ENCODE assay signal across 9 cellular contexts in genomic region chr11:118565062-118565461, GRCh38. TPM values are rescaled to one million over a fixed set of nuclear protein-coding genes. Genes with fewer than 3 reads are reported as not detected.
DNase-seq lines count a peak whose midpoint lies in the region; ATAC-seq and TF ChIP-seq lines count a peak whose summit lies in the region.
"Had no signal": no experiment of that assay in that cellular context is flagged by ENCODE, and none has a peak within 500 bp of the region (broad histone marks: within the 10 kb centered on the region; RNA-seq: fewer than 3 reads in every experiment).

No MANE protein-coding gene starts in this region.

- peaks cover 12 to 15% of the 10 kb centered on the region in 2 experiments for H3K79me1 ChIP-seq in IMR-90 (ENCODE audit: low read depth in 1 of 2, low read length in 2 of 2)

- no peak overlapping the region for H3K23ac ChIP-seq in IMR-90 (ENCODE audit: low read depth, low read length)

- no peaks in the 10 kb centered on the region for H3K36me3 Mint-ChIP-seq in dendritic cell treated with granulocyte-macrophage colony-stimulating factor and Interleukin-4, amounts not matched to agents 40 ng/mL and 50 ng/mL, for 4 days (ENCODE audit: low read depth)
- peaks cover 0 to 12% (median 0%) of the 10 kb centered on the region in 3 donors for H3K36me3 Mint-ChIP-seq in naive thymus-derived CD8-positive, alpha-beta T cell

- no peak for TF ChIP-seq RAD21 in IMR-90 (IDR thresholded peaks at IDR 0.05; ENCODE audit: low read length)

- H4K20me1 ChIP-seq in IMR-90 (ENCODE audit: insufficient read depth, low read length): no peaks in the 10 kb centered on the region

- 13% methylated on average over 1 of the region's 5 CpGs; no CpG with 5 or more reads in 1 of the 2 experiments for WGBS in IMR-90 (ENCODE audit: extremely low coverage in 2 of 2, insufficient read length in 1 of 2), 2 experiments

- peak overlapping the region; percentile 85 for H3K27ac Mint-ChIP-seq in dendritic cell treated with granulocyte-macrophage colony-stimulating factor and Interleukin-4, amounts not matched to agents 40 ng/mL and 50 ng/mL, for 4 days
- peak overlapping the region in 9 of 10 donors; percentile 20 to 95 (median 87) for H3K27ac Mint-ChIP-seq in naive thymus-derived CD8-positive, alpha-beta T cell

- no peak for DNase-seq in AG04449 (ENCODE audit: low read depth, low spot score)
- no peak for DNase-seq in IMR-90
- DNase-seq in naive thymus-derived CD8-positive, alpha-beta T cell: no peak
- no peak for DNase-seq in stimulated activated CD4-positive, alpha-beta T cell treated with anti-CD3 and anti-CD28 coated beads, Interleukin-2, amount 100 ng/mL, for 48 hours
- DNase-seq in SW480 (ENCODE audit: low spot score): no peak
- no peak for DNase-seq in RPMI8226
- DNase-seq in H4 (ENCODE audit: low spot score): no peak

- POLR2A ChIA-PET in AG04449 (lab: Yijun Ruan, JAX) (no interaction called here), IMR-90 (lab: Charles Lee; ENCODE audit: unreplicated experiment) (no interaction called here)
- POLR2A ChIA-PET in naive thymus-derived CD8-positive, alpha-beta T cell (lab: Charles Lee): no interaction called here

- dilution Hi-C loops in IMR-90 (cut with HindIII; ENCODE audit: low sequenced_read_pairs, unreplicated experiment): no loop called here

- no peaks in the 10 kb centered on the region for H3K27me3 Mint-ChIP-seq in dendritic cell treated with granulocyte-macrophage colony-stimulating factor and Interleukin-4, amounts not matched to agents 40 ng/mL and 50 ng/mL, for 4 days
- no peaks in the 10 kb centered on the region for H3K27me3 Mint-ChIP-seq in naive thymus-derived CD8-positive, alpha-beta T cell

- no peaks in the 10 kb centered on the region for H3K27me3 ChIP-seq in IMR-90 (ENCODE audit: control insufficient read depth, insufficient read depth, low read length)
- H3K27me3 ChIP-seq: neutrophil had no signal

- H2AK9ac ChIP-seq in IMR-90 (replicated peaks; ENCODE audit: low read depth, low read length, poor library complexity): peak overlapping the region; percentile 25

- CTCF ChIA-PET in AG04449 (lab: Yijun Ruan, JAX) (interaction anchor here (0.7 kb wide), 1 partner anchor 166 kb away, joined by 3 read pairs; no protein-coding TSS in a partner anchor), IMR-90 (lab: Yijun Ruan, JAX) (no interaction called here)

- peak overlapping the region; percentile 26 for H2AFZ ChIP-seq in IMR-90 (replicated peaks; ENCODE audit: low read length, poor library complexity)

- 0 out of 2 replicates have a peak overlapping the region, but pooled peaks have one; percentile 39 for H3K14ac ChIP-seq in IMR-90 (replicated peaks; ENCODE audit: low read depth, low read length)

- H3K27ac ChIP-seq in IMR-90 (ENCODE audit: insufficient read depth, low read length): no peak overlapping the region

- no peak for TF ChIP-seq POLR2A in IMR-90 (IDR thresholded peaks at IDR 0.05; ENCODE audit: low read depth, low read length)

- H3K56ac ChIP-seq in IMR-90 (ENCODE audit: extremely low read depth, insufficient read depth, low read length): no peak overlapping the region

- peak overlapping the region; percentile 69 for H3K4me3 ChIP-seq in AG04449 (ENCODE audit: low read depth, low read length)
- H3K4me3 ChIP-seq in IMR-90 (ENCODE audit: insufficient read depth, low read depth, low read length): no peak overlapping the region

- no peaks in the 10 kb centered on the region; the same call in 1 of the 2 replicates for H3K36me3 ChIP-seq in IMR-90 (ENCODE audit: control insufficient read depth, insufficient read depth, low read length)

- ATAC-seq in IMR-90 (ENCODE audit: low read depth): no peak
- ATAC-seq in naive thymus-derived CD8-positive, alpha-beta T cell: no peak

- peak overlapping the region; percentile 3; the same call in 1 of the 2 replicates for H2AK5ac ChIP-seq in IMR-90 (ENCODE audit: low read depth, low read length)

- peaks cover 10% of the 10 kb centered on the region for H3K9me1 ChIP-seq in IMR-90 (ENCODE audit: insufficient read depth, low read length)

- peaks cover 2% of the 10 kb centered on the region; the same call in 1 of the 2 replicates for H3K4me1 ChIP-seq in IMR-90 (ENCODE audit: control insufficient read depth, insufficient read depth, low read length)

- H4K91ac ChIP-seq in IMR-90 (ENCODE audit: insufficient read depth, low read depth, low read length): no peak overlapping the region

- H4K5ac ChIP-seq in IMR-90 (ENCODE audit: low read depth, low read length): no peak overlapping the region

- no peak overlapping the region for H2BK20ac ChIP-seq in IMR-90 (ENCODE audit: low read depth, low read length)

- BruUV-seq in IMR-90 (replicated peaks; lab: Mats Ljungman, UMichigan): no TSS peak

- H3K4me2 ChIP-seq in IMR-90 (ENCODE audit: low read depth, low read length): peak overlapping the region; percentile 69

- H2BK15ac ChIP-seq in IMR-90 (ENCODE audit: low read depth, low read length): no peak overlapping the region

- no peak overlapping the region for H2BK5ac ChIP-seq in IMR-90 (ENCODE audit: low read depth, low read length, poor library complexity, severe bottlenecking)

- H4K8ac ChIP-seq in IMR-90 (ENCODE audit: low read depth in 2 of 2, low read length in 2 of 2): peak overlapping the region; percentile 72 to 74; a peak in 2 of 4 replicates

- peak overlapping the region; percentile 32; the same call in 1 of the 2 replicates for H3K9ac ChIP-seq in IMR-90 (ENCODE audit: low read depth, low read length)

- peaks cover 20% of the 10 kb centered on the region for H3K4me1 Mint-ChIP-seq in dendritic cell treated with granulocyte-macrophage colony-stimulating factor and Interleukin-4, amounts not matched to agents 40 ng/mL and 50 ng/mL, for 4 days (ENCODE audit: low read depth)
- H3K4me1 Mint-ChIP-seq in naive thymus-derived CD8-positive, alpha-beta T cell: peaks cover 12 to 33% (median 23%) of the 10 kb centered on the region in 4 donors

- TF ChIP-seq CTCF in AG04449 (IDR thresholded peaks at IDR 0.05; ENCODE audit: insufficient read depth, low read length, missing control alignments) (no peak), IMR-90 (conservative IDR thresholded peaks at IDR 0.05; ENCODE audit: low read depth, low read length) (no peak)

- H3K4me3 Mint-ChIP-seq in dendritic cell treated with granulocyte-macrophage colony-stimulating factor and Interleukin-4, amounts not matched to agents 40 ng/mL and 50 ng/mL, for 4 days: peak overlapping the region; percentile 53
- H3K4me3 Mint-ChIP-seq in naive thymus-derived CD8-positive, alpha-beta T cell: peak overlapping the region; percentile 55 to 91 (median 74)

- intact Hi-C loops in IMR-90 (cut with micrococcal nuclease): loop anchor here (5.0 kb wide), 3 partner anchors 368 to 1793 kb away; partner anchors contain the start of gene BUD13
- intact Hi-C loops in dendritic cell treated with granulocyte-macrophage colony-stimulating factor and Interleukin-4, amounts not matched to agents 40 ng/mL and 50 ng/mL, for 4 days (cut with micrococcal nuclease): no loop called here

- in situ Hi-C loops in IMR-90 (cut with MboI; ENCODE audit: low sequenced_read_pairs): no loop called here

- H3K9me3 ChIP-seq in IMR-90 (ENCODE audit: control insufficient read depth, insufficient read depth, low read length): no peaks in the 10 kb centered on the region
- H3K9me3 ChIP-seq: neutrophil had no signal

- H3K9me3 Mint-ChIP-seq in dendritic cell treated with granulocyte-macrophage colony-stimulating factor and Interleukin-4, amounts not matched to agents 40 ng/mL and 50 ng/mL, for 4 days: no peaks in the 10 kb centered on the region
- no peaks in the 10 kb centered on the region for H3K9me3 Mint-ChIP-seq in naive thymus-derived CD8-positive, alpha-beta T cell

- H3K4ac ChIP-seq in IMR-90 (ENCODE audit: low read depth, low read length): 0 out of 2 replicates have a peak overlapping the region, but pooled peaks have one; percentile 30

- no peak overlapping the region for H2BK120ac ChIP-seq in IMR-90 (ENCODE audit: low read depth, low read length)

- H3K18ac ChIP-seq in IMR-90 (ENCODE audit: low read depth, low read length): no peak overlapping the region

RNA-seq across cellular contexts. Expression of gene IFT46, which starts 0.7 kb away (rescaled TPM):
- 45.5 and 46.2 TPM in 2 replicates for total RNA-seq in IMR-90 (2012; rRNA removed)
- 27.7 and 30.1 TPM in 2 replicates for polyA plus RNA-seq in IMR-90 (2012; rRNA removed)
- polyA plus RNA-seq in IMR-90 (2012; cell fraction: cytosol; rRNA removed): 11.6 and 13.5 TPM in 2 replicates
- 16.9 and 37.4 TPM in 2 replicates for polyA plus RNA-seq in IMR-90 (2012; cell fraction: nucleus; rRNA removed; ENCODE audit: low replicate concordance)
- total RNA-seq in naive thymus-derived CD8-positive, alpha-beta T cell: 10 to 100 TPM; 14.9 to 15.6 TPM
- 1 to 10 TPM; 6.7 to 8.3 (median 6.7) TPM for polyA plus RNA-seq in naive thymus-derived CD8-positive, alpha-beta T cell
- total RNA-seq in H4 (2014; rRNA removed; shearing (Covaris generic)): 48.3 and 61.1 TPM in 2 replicates

RNA-seq across cellular contexts. Expression of gene ARCN1, which starts 7.1 kb away (rescaled TPM):
- total RNA-seq in IMR-90 (2012; rRNA removed): 148 and 176 TPM in 2 replicates
- 212 and 215 TPM in 2 replicates for polyA plus RNA-seq in IMR-90 (2012; rRNA removed)
- polyA plus RNA-seq in IMR-90 (2012; cell fraction: cytosol; rRNA removed): 47.6 and 72.9 TPM in 2 replicates
- polyA plus RNA-seq in IMR-90 (2012; cell fraction: nucleus; rRNA removed; ENCODE audit: low replicate concordance): 17.0 and 104 TPM in 2 replicates
- 100 to 1,000 TPM; 106 to 118 TPM for total RNA-seq in naive thymus-derived CD8-positive, alpha-beta T cell
- 100 to 1,000 TPM; 121 to 138 (median 130) TPM for polyA plus RNA-seq in naive thymus-derived CD8-positive, alpha-beta T cell
- 126 and 172 TPM in 2 replicates for total RNA-seq in H4 (2014; rRNA removed; shearing (Covaris generic))

RNA-seq across cellular contexts. Expression of gene TMEM25, which starts 34.1 kb away (rescaled TPM):
- total RNA-seq in IMR-90 (2012; rRNA removed): 14.0 and 14.2 TPM in 2 replicates
- polyA plus RNA-seq in IMR-90 (2012; rRNA removed): 37.1 and 41.7 TPM in 2 replicates
- 19.5 and 40.7 TPM in 2 replicates for polyA plus RNA-seq in IMR-90 (2012; cell fraction: cytosol; rRNA removed)
- polyA plus RNA-seq in IMR-90 (2012; cell fraction: nucleus; rRNA removed; ENCODE audit: low replicate concordance): 67.7 and 134 TPM in 2 replicates
- 10 to 100 TPM; 30.4 to 31.0 TPM for total RNA-seq in naive thymus-derived CD8-positive, alpha-beta T cell
- polyA plus RNA-seq in naive thymus-derived CD8-positive, alpha-beta T cell: 10 to 100 TPM; 14.6 to 26.4 (median 15.0) TPM
- total RNA-seq in H4 (2014; rRNA removed; shearing (Covaris generic)): 8.9 and 13.8 TPM in 2 replicates

RNA-seq across cellular contexts. Expression of gene TTC36, which starts 37.8 kb away (rescaled TPM):
- total RNA-seq in IMR-90 (2012; rRNA removed): not detected in 2 replicates
- polyA plus RNA-seq in IMR-90 (2012; rRNA removed): not detected in 2 replicates
- 0.21 TPM in 1 of 2 replicates, not detected in the other for polyA plus RNA-seq in IMR-90 (2012; cell fraction: cytosol; rRNA removed)
- polyA plus RNA-seq in IMR-90 (2012; cell fraction: nucleus; rRNA removed; ENCODE audit: low replicate concordance): 0.13 and 1.5 TPM in 2 replicates
- 1 to 10 TPM in 1 of 2 experiments, under 1 TPM in 1; 0.69 to 2.0 TPM for total RNA-seq in naive thymus-derived CD8-positive, alpha-beta T cell
- polyA plus RNA-seq in naive thymus-derived CD8-positive, alpha-beta T cell: under 1 TPM; 0.19 to 0.41 (median 0.39) TPM
- 0.19 TPM in 1 of 2 replicates, not detected in the other for total RNA-seq in H4 (2014; rRNA removed; shearing (Covaris generic))

RNA-seq across cellular contexts. Expression of gene PHLDB1, which starts 42.4 kb away (rescaled TPM):
- total RNA-seq in IMR-90 (2012; rRNA removed): 40.0 and 41.7 TPM in 2 replicates
- 90.4 and 96.4 TPM in 2 replicates for polyA plus RNA-seq in IMR-90 (2012; rRNA removed)
- polyA plus RNA-seq in IMR-90 (2012; cell fraction: cytosol; rRNA removed): 60.4 and 83.0 TPM in 2 replicates
- polyA plus RNA-seq in IMR-90 (2012; cell fraction: nucleus; rRNA removed; ENCODE audit: low replicate concordance): 350 and 414 TPM in 2 replicates
- 1 to 10 TPM; 3.0 to 4.1 TPM for total RNA-seq in naive thymus-derived CD8-positive, alpha-beta T cell
- polyA plus RNA-seq in naive thymus-derived CD8-positive, alpha-beta T cell: under 1 TPM in 2 of 3 donors, not detected in 1; 0.07 to 0.46 TPM
- 29.6 and 40.0 TPM in 2 replicates for total RNA-seq in H4 (2014; rRNA removed; shearing (Covaris generic))
